Comparison of ENCODE assay signal across 1 cellular context in genomic region chr13:97226013-97226412, GRCh38.
TF ChIP-seq lines count a peak whose summit lies in the region.

No MANE protein-coding gene starts in this region.

TF ChIP-seq in GM23338, 12 proteins besides CTCF, POLR2A, EP300 and RAD21:
- TF ChIP-seq CREB1 (CRISPR knock-in tag; IDR thresholded peaks at IDR 0.05; ENCODE audit: low read depth) (no peak), NANOG (IDR thresholded peaks at IDR 0.05; ENCODE audit: borderline replicate concordance) (no peak), EZH2phosphoT487 (IDR thresholded peaks at IDR 0.05; ENCODE audit: unreplicated experiment) (no peak), ZNF114 (CRISPR knock-in tag; IDR thresholded peaks at IDR 0.05) (no peak), JUNB (IDR thresholded peaks at IDR 0.05; ENCODE audit: unreplicated experiment) (no peak), ETS1 (IDR thresholded peaks at IDR 0.05) (no peak), ZNF331 (CRISPR knock-in tag; IDR thresholded peaks at IDR 0.05; ENCODE audit: low read depth) (no peak), POLR2AphosphoS5 (IDR thresholded peaks at IDR 0.05; ENCODE audit: low read depth) (no peak), ZNF462 (CRISPR knock-in tag; IDR thresholded peaks at IDR 0.05) (no peak), EZH2 (IDR thresholded peaks at IDR 0.05; ENCODE audit: low read depth, unreplicated experiment) (no peak), STAT1 (IDR thresholded peaks at IDR 0.05; ENCODE audit: unreplicated experiment) (no peak)
- TF ChIP-seq, protein P1, sequence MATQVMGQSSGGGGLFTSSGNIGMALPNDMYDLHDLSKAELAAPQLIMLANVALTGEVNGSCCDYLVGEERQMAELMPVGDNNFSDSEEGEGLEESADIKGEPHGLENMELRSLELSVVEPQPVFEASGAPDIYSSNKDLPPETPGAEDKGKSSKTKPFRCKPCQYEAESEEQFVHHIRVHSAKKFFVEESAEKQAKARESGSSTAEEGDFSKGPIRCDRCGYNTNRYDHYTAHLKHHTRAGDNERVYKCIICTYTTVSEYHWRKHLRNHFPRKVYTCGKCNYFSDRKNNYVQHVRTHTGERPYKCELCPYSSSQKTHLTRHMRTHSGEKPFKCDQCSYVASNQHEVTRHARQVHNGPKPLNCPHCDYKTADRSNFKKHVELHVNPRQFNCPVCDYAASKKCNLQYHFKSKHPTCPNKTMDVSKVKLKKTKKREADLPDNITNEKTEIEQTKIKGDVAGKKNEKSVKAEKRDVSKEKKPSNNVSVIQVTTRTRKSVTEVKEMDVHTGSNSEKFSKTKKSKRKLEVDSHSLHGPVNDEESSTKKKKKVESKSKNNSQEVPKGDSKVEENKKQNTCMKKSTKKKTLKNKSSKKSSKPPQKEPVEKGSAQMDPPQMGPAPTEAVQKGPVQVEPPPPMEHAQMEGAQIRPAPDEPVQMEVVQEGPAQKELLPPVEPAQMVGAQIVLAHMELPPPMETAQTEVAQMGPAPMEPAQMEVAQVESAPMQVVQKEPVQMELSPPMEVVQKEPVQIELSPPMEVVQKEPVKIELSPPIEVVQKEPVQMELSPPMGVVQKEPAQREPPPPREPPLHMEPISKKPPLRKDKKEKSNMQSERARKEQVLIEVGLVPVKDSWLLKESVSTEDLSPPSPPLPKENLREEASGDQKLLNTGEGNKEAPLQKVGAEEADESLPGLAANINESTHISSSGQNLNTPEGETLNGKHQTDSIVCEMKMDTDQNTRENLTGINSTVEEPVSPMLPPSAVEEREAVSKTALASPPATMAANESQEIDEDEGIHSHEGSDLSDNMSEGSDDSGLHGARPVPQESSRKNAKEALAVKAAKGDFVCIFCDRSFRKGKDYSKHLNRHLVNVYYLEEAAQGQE (IDR thresholded peaks at IDR 0.05; ENCODE audit: unreplicated experiment), result no peak
